29 cellular contexts compared by ENCODE assay signal in genomic region chr19:20186163-20186562, GRCh38. TPM values are rescaled to one million over a fixed set of nuclear protein-coding genes. Genes with fewer than 3 reads are reported as not detected.
A peak's percentile ranks its signal among the peaks of the same experiment; 100 is the strongest.
DNase-seq lines count a peak whose midpoint lies in the region; ATAC-seq, FAIRE-seq and TF ChIP-seq lines count a peak whose summit lies in the region.
"Had no signal": no experiment of that assay in that cellular context is flagged by ENCODE, and none has a peak within 500 bp of the region (broad histone marks: within the 10 kb centered on the region; RNA-seq: fewer than 3 reads in every experiment).

No MANE protein-coding gene starts in this region.

- in situ Hi-C loops in K562 (cut with MboI), result no loop called here

- WGBS in K562 (ENCODE audit: insufficient coverage, low coverage, missing lambda C conversion rate), result 6% methylated on average over 4 of the region's 4 CpGs

- CTCF ChIA-PET in K562 (lab: Yijun Ruan, JAX; ENCODE audit: low intra/inter-chr PET ratio), result interaction anchor here (0.7 kb wide), 1 partner anchor 8 kb away, joined by 4 read pairs; no protein-coding TSS in a partner anchor

- TF ChIP-seq CTCF in K562 (IDR thresholded peaks at IDR 0.05 in 2 of 3, conservative IDR thresholded peaks at IDR 0.05 in 1 of 3; ENCODE audit: insufficient read depth in 2 of 3, low read depth in 1 of 3, low read length in 3 of 3) (no peak), glutamatergic neuron (IDR thresholded peaks at IDR 0.05; ENCODE audit: partially characterized antibody, unreplicated experiment) (no peak)

- no peaks in the 10 kb centered on the region for H3K9me1 ChIP-seq in K562 (ENCODE audit: control insufficient read depth, insufficient read depth, low read length)

- H3K4me1 Mint-ChIP-seq in glutamatergic neuron (ENCODE audit: low read depth, unreplicated experiment), result peaks cover 5% of the 10 kb centered on the region

- BruUV-seq in K562 (replicated peaks; lab: Mats Ljungman, UMichigan), result no TSS peak

- no peak overlapping the region for H3K4me2 ChIP-seq in K562 (ENCODE audit: insufficient read depth, low read length)

- DNase-seq in GM04503 (ENCODE audit: low read depth) (peak; percentile 12), K562 (ENCODE audit: extremely low read depth in 1 of 4, low spot score in 3 of 4) (no peak), glutamatergic neuron (no peak), UCSD-AML1 (lab: John Stamatoyannopoulos, UW; ENCODE audit: unreplicated experiment) (no peak), NCI-H128 (lab: John Stamatoyannopoulos, UW; ENCODE audit: unreplicated experiment) (no peak)
- DNase-seq in activated naive CD4-positive, alpha-beta T cell (lab: John Stamatoyannopoulos, UW), result no peak
- DNase-seq: Caco-2; CD8-positive, alpha-beta T cell; H9; NCI-H1048; NCI-H1417 treated with DMSO at 0.1 percent for 48 hours; NCI-H1694 treated with DMSO at 0.1 percent for 48 hours; NCI-H2081; NCI-H2171 treated with DMSO at 0.1 percent for 48 hours; NCI-H345; NCI-H524; NCI-H748 treated with DMSO at 0.1 percent for 48 hours; NK-92 treated with Interleukin-12 subunit alpha and Interleukin-12 subunit beta, amount 100 ng/mL, for 24 hours; Right ventricle myocardium superior; RPMI8226; T-helper 1 cell had no signal

- no peaks in the 10 kb centered on the region for H4K20me1 ChIP-seq in K562 (replicated peaks; ENCODE audit: control insufficient read depth, insufficient read depth, low read length)

- ATAC-seq in K562, result no peak
- ATAC-seq: CD8-positive, alpha-beta T cell had no signal

- peaks cover 5% of the 10 kb centered on the region for H3K36me3 Mint-ChIP-seq in glutamatergic neuron (ENCODE audit: unreplicated experiment)

- no peak overlapping the region for H3K4me3 ChIP-seq in K562
- H3K4me3 ChIP-seq: SJSA1 had no signal

- H3K4me1 ChIP-seq in K562 (replicated peaks in 1 of 2; ENCODE audit: control insufficient read depth in 2 of 2, insufficient read depth in 2 of 2, low read length in 2 of 2), result no peaks in the 10 kb centered on the region
- H3K4me1 ChIP-seq: Caco-2, SJSA1 had no signal

- H3K4me3 Mint-ChIP-seq in glutamatergic neuron (ENCODE audit: unreplicated experiment), result no peak overlapping the region
- H3K4me3 Mint-ChIP-seq: B cell; CD8-positive, alpha-beta T cell; H9 had no signal

- no peak overlapping the region for H2AFZ ChIP-seq in K562 (ENCODE audit: low read depth, low read length)

- peak overlapping the region; percentile 24 for H3K27ac Mint-ChIP-seq in glutamatergic neuron (ENCODE audit: unreplicated experiment)
- H3K27ac Mint-ChIP-seq: B cell; CD8-positive, alpha-beta T cell; IgD-negative memory B cell had no signal

- no peaks in the 10 kb centered on the region for H3K9me3 ChIP-seq in K562 (replicated peaks; ENCODE audit: control insufficient read depth, insufficient read depth, low read depth, low read length)
- H3K9me3 ChIP-seq: SJSA1 had no signal

- no peaks in the 10 kb centered on the region for H3K79me2 ChIP-seq in K562 (ENCODE audit: control insufficient read depth, insufficient read depth, low read length)

- peaks cover 2% of the 10 kb centered on the region for H3K27me3 Mint-ChIP-seq in glutamatergic neuron (ENCODE audit: unreplicated experiment)
- H3K27me3 Mint-ChIP-seq: B cell, IgD-negative memory B cell had no signal

- TF ChIP-seq EP300 in K562 (IDR thresholded peaks at IDR 0.05; ENCODE audit: low read length), result no peak

- no peak for TF ChIP-seq POLR2A in K562 (conservative IDR thresholded peaks at IDR 0.05)

- no peaks in the 10 kb centered on the region for H3K36me3 ChIP-seq in K562 (ENCODE audit: control insufficient read depth, insufficient read depth, low read length)
- H3K36me3 ChIP-seq: SJSA1 had no signal

- no peak overlapping the region for H3K27ac ChIP-seq in K562 (ENCODE audit: extremely low read depth, low read depth, low read length)
- H3K27ac ChIP-seq: C4-2B, SJSA1 had no signal

- POLR2A ChIA-PET in K562 (lab: Yijun Ruan, JAX), result no interaction called here

- TF ChIP-seq RAD21 in K562 (CRISPR knock-in tag; conservative IDR thresholded peaks at IDR 0.05 in 1 of 2, IDR thresholded peaks at IDR 0.05 in 1 of 2), result no peak

- no peaks in the 10 kb centered on the region for H3K27me3 ChIP-seq in K562 (ENCODE audit: control insufficient read depth in 2 of 2, insufficient read depth in 2 of 2, low read length in 2 of 2)
- H3K27me3 ChIP-seq: SJSA1 had no signal

- FAIRE-seq in A204.1 (lab: Jason Lieb, UNC) (peak; percentile 35), K562 (lab: Jason Lieb, UNC) (no peak)
- FAIRE-seq: G401.6, GM12891, HTR-8/SVneo had no signal

- H3K9me3 Mint-ChIP-seq in glutamatergic neuron (ENCODE audit: unreplicated experiment), result peaks cover 2% of the 10 kb centered on the region
- H3K9me3 Mint-ChIP-seq: H9 had no signal

- H3K9ac ChIP-seq in K562 (ENCODE audit: insufficient read depth in 1 of 2, low read depth in 2 of 2, low read length in 2 of 2), result no peak overlapping the region

- intact Hi-C loops in K562 (cut with micrococcal nuclease), result no loop called here

TF ChIP-seq in K562, 482 proteins besides CTCF, POLR2A, EP300 and RAD21:
- no peak for TF ChIP-seq NRF1 (conservative IDR thresholded peaks at IDR 0.05 in 1 of 2, IDR thresholded peaks at IDR 0.05 in 1 of 2)
- no peak for TF ChIP-seq STAT5B (CRISPR knock-in tag; IDR thresholded peaks at IDR 0.05)
- TF ChIP-seq HDGF (IDR thresholded peaks at IDR 0.05), result no peak
- TF ChIP-seq NELFE (IDR thresholded peaks at IDR 0.05; ENCODE audit: insufficient read depth, insufficient read length), result no peak
- TF ChIP-seq CEBPG (CRISPR knock-in tag; IDR thresholded peaks at IDR 0.05), result no peak
- peak in 1 of 2 experiments; percentile 54; a peak in 2 of 4 replicates for TF ChIP-seq CEBPG (tag; conservative IDR thresholded peaks at IDR 0.05 in 1 of 2, IDR thresholded peaks at IDR 0.05 in 1 of 2)
- no peak for TF ChIP-seq SMAD4 (CRISPR knock-in tag; conservative IDR thresholded peaks at IDR 0.05)
- TF ChIP-seq GATAD2B (IDR thresholded peaks at IDR 0.05; ENCODE audit: borderline replicate concordance), result no peak
- no peak for TF ChIP-seq FOXP4 (CRISPR knock-in tag; IDR thresholded peaks at IDR 0.05; ENCODE audit: borderline replicate concordance)
- peak; percentile 30; the same call in 1 of the 2 replicates for TF ChIP-seq CEBPB (tag; IDR thresholded peaks at IDR 0.05)
- TF ChIP-seq ZKSCAN3 (CRISPR knock-in tag; IDR thresholded peaks at IDR 0.05), result no peak

RNA-seq across cellular contexts. Expression of gene ZNF486, which starts 19.1 kb away (rescaled TPM):
- 0.53 and 1.3 TPM in 2 replicates for total RNA-seq in K562 (2011; cell fraction: chromatin; rRNA removed; ENCODE audit: low replicate concordance)
- total RNA-seq in K562 (2011; cell fraction: nucleolus; rRNA removed), result 1.0 and 1.2 TPM in 2 replicates
- total RNA-seq in K562 (2011; cell fraction: nucleoplasm; rRNA removed), result 0.37 and 2.6 TPM in 2 replicates
- total RNA-seq in K562 (2014; rRNA removed) (0.50 and 0.78 TPM in 2 replicates), K562 (2014; rRNA removed; fragmentation: Illumina TruSeq; extraction: Trizol) (1.6 and 2.0 TPM in 2 replicates), K562 (2015; rRNA removed; fragmentation: Illumina TruSeq; extraction: Trizol) (1.3 and 1.6 TPM in 2 replicates), K562 (2021) (0.84 and 1.2 TPM in 2 replicates), glutamatergic neuron (ENCODE audit: unreplicated experiment) (69.8 TPM)
- polyA plus RNA-seq in K562 (2011; rRNA removed) (0.12 and 1.2 TPM in 2 replicates), K562 (2014; fragmentation: Illumina TruSeq; extraction: Trizol) (1.0 and 1.2 TPM in 2 replicates), K562 (2014; fragmentation: Nextera tagmentation; extraction: Ambion mirVana) (under 1 TPM; 0.39 to 0.50 TPM), K562 (2014; rRNA removed) (0.94 and 1.3 TPM in 2 replicates)
- polyA plus RNA-seq in K562 (2011; cell fraction: cytosol; rRNA removed), result 0.04 and 0.27 TPM in 2 replicates
- polyA plus RNA-seq in K562 (2011; cell fraction: nucleus; rRNA removed), result 0.46 TPM in 1 of 2 replicates, not detected in the other
- 0.64 and 1.4 TPM in 2 replicates for polyA plus RNA-seq in K562 (2012)
- 0.15 and 1.5 TPM in 2 replicates for polyA minus RNA-seq in K562 (2011; rRNA and poly(A)+ RNA removed)
- 0.29 TPM in 1 of 2 replicates, not detected in the other for polyA minus RNA-seq in K562 (2011; cell fraction: cytosol; rRNA and poly(A)+ RNA removed)
- polyA minus RNA-seq in K562 (2011; cell fraction: nucleus; rRNA and poly(A)+ RNA removed), result 0.11 and 0.40 TPM in 2 replicates

Comparison
In these comparisons a context has a peak if more than half of its experiments do, and no peak if none do; other contexts are left out.
1. RNA of gene ZNF486, which starts 19.1 kb away (total RNA-seq): 69.8 TPM in glutamatergic neuron (single experiment); 0.37 to 2.6 TPM in K562; every median in the first group is over 10 times any median in the second.